In genomic region chr11:74320538-74320937, GRCh38 we compare ENCODE assay signal across 21 cellular contexts. TPM values are rescaled to one million over a fixed set of nuclear protein-coding genes. Genes with fewer than 3 reads are reported as not detected.
A peak's percentile ranks its signal among the peaks of the same experiment; 100 is the strongest.
DNase-seq lines count a peak whose midpoint lies in the region; ATAC-seq, FAIRE-seq and TF ChIP-seq lines count a peak whose summit lies in the region.
"Had no signal": no experiment of that assay in that cellular context is flagged by ENCODE, and none has a peak within 500 bp of the region (broad histone marks: within the 10 kb centered on the region; RNA-seq: fewer than 3 reads in every experiment).

No MANE protein-coding gene starts in this region.

- H3K18ac ChIP-seq in IMR-90 (ENCODE audit: low read depth, low read length) = peak overlapping the region; percentile 18; the same call in 1 of the 2 replicates

- in situ Hi-C loops in IMR-90 (cut with MboI; ENCODE audit: low sequenced_read_pairs) = loop anchor here (10.0 kb wide), 1 partner anchor 56 kb away; no protein-coding TSS in a partner anchor
- in situ Hi-C loops in K562 (cut with MboI) = loop anchor here (10.0 kb wide), 2 partner anchors 124 to 366 kb away; partner anchors contain the start of gene DNAJB13

- no peaks in the 10 kb centered on the region for H3K79me2 ChIP-seq in K562 (ENCODE audit: control insufficient read depth, insufficient read depth, low read length)

- peak overlapping the region; percentile 53 for H2BK5ac ChIP-seq in IMR-90 (ENCODE audit: low read depth, low read length, poor library complexity, severe bottlenecking)

- H3K27ac ChIP-seq in A673 (ENCODE audit: low read depth, low read length, poor library complexity, severe bottlenecking) (no peak overlapping the region), IMR-90 (ENCODE audit: insufficient read depth, low read length) (no peak overlapping the region), K562 (ENCODE audit: extremely low read depth, low read depth, low read length) (no peak overlapping the region)
- H3K27ac ChIP-seq: BLaER1 treated with 17β-estradiol and CSF1 and Interleukin-3, amounts not matched to agents 10 nM and 100 nM; KMS-11 had no signal

- 0 out of 4 replicates have a peak overlapping the region, but pooled peaks of 1 of the 2 experiments have one; percentile 43 for H4K8ac ChIP-seq in IMR-90 (ENCODE audit: low read depth in 2 of 2, low read length in 2 of 2)

- dilution Hi-C loops in IMR-90 (cut with HindIII; ENCODE audit: low sequenced_read_pairs, unreplicated experiment) = no loop called here

- FAIRE-seq in K562 (lab: Jason Lieb, UNC) = no peak
- FAIRE-seq: GM12892, H1, HepG2 had no signal

- peaks cover 15% of the 10 kb centered on the region for H3K9me3 Mint-ChIP-seq in activated naive CD4-positive, alpha-beta T cell treated with anti-CD3 and anti-CD28 coated beads for 36 hours

- H3K9me1 ChIP-seq in IMR-90 (ENCODE audit: insufficient read depth, low read length) = peaks cover 7% of the 10 kb centered on the region
- no peaks in the 10 kb centered on the region for H3K9me1 ChIP-seq in K562 (ENCODE audit: control insufficient read depth, insufficient read depth, low read length)

- H4K91ac ChIP-seq in IMR-90 (ENCODE audit: insufficient read depth, low read depth, low read length) = no peak overlapping the region

- H4K20me1 ChIP-seq in IMR-90 (ENCODE audit: insufficient read depth, low read length) = no peaks in the 10 kb centered on the region
- H4K20me1 ChIP-seq in K562 (replicated peaks; ENCODE audit: control insufficient read depth, insufficient read depth, low read length) = no peaks in the 10 kb centered on the region
- H4K20me1 ChIP-seq: BLaER1 treated with 17β-estradiol and CSF1 and Interleukin-3, amounts not matched to agents 10 nM and 100 nM had no signal

- H3K4me2 ChIP-seq in IMR-90 (ENCODE audit: low read depth, low read length) = no peak overlapping the region
- H3K4me2 ChIP-seq in K562 (ENCODE audit: insufficient read depth, low read length) = no peak overlapping the region
- H3K4me2 ChIP-seq: BLaER1 treated with 17β-estradiol and CSF1 and Interleukin-3, amounts not matched to agents 10 nM and 100 nM; KMS-11 had no signal

- H3K14ac ChIP-seq in IMR-90 (replicated peaks; ENCODE audit: low read depth, low read length) = no peak overlapping the region

- no peaks in the 10 kb centered on the region for H3K27me3 ChIP-seq in A673 (replicated peaks; ENCODE audit: insufficient read depth, low read depth, low read length, poor library complexity)
- H3K27me3 ChIP-seq in IMR-90 (ENCODE audit: control insufficient read depth, insufficient read depth, low read length) = no peaks in the 10 kb centered on the region
- peaks cover 0 to 1% of the 10 kb centered on the region in 2 experiments; a peak in 1 of 5 replicates for H3K27me3 ChIP-seq in K562 (ENCODE audit: control insufficient read depth in 2 of 2, insufficient read depth in 2 of 2, low read length in 2 of 2)
- H3K27me3 ChIP-seq: BLaER1 treated with 17β-estradiol and CSF1 and Interleukin-3, amounts not matched to agents 10 nM and 100 nM had no signal

- intact Hi-C loops in A673 (cut with micrococcal nuclease; ENCODE audit: unreplicated experiment) (loop anchor here (5.0 to 10.0 kb wide), 3 partner anchors 63 to 356 kb away; no protein-coding TSS in a partner anchor), IMR-90 (cut with micrococcal nuclease) (loop anchor here (10.0 kb wide), 1 partner anchor 124 kb away; no protein-coding TSS in a partner anchor), K562 (cut with micrococcal nuclease) (loop anchor here (5.0 kb wide), 2 partner anchors 63 to 127 kb away; no protein-coding TSS in a partner anchor), sciatic nerve (cut with DNase I) (no loop called here)
- intact Hi-C loops in activated naive CD4-positive, alpha-beta T cell treated with anti-CD3 and anti-CD28 coated beads for 36 hours (cut with micrococcal nuclease) = no loop called here

- no peaks in the 10 kb centered on the region for H3K4me1 Mint-ChIP-seq in activated naive CD4-positive, alpha-beta T cell treated with anti-CD3 and anti-CD28 coated beads for 36 hours (ENCODE audit: low read depth)

- no peak overlapping the region for H3K56ac ChIP-seq in IMR-90 (ENCODE audit: extremely low read depth, insufficient read depth, low read length)

- BruUV-seq in A673 (replicated peaks; lab: Mats Ljungman, UMichigan) = no TSS peak
- no TSS peak for BruUV-seq in IMR-90 (replicated peaks; lab: Mats Ljungman, UMichigan)
- no TSS peak for BruUV-seq in K562 (replicated peaks; lab: Mats Ljungman, UMichigan)

- H3K23ac ChIP-seq in IMR-90 (ENCODE audit: low read depth, low read length) = no peak overlapping the region

- H3K9ac ChIP-seq in IMR-90 (ENCODE audit: low read depth, low read length) = no peak overlapping the region
- H3K9ac ChIP-seq in K562 (ENCODE audit: insufficient read depth in 1 of 2, low read depth in 2 of 2, low read length in 2 of 2) = no peak overlapping the region
- H3K9ac ChIP-seq: BLaER1 treated with 17β-estradiol and CSF1 and Interleukin-3, amounts not matched to agents 10 nM and 100 nM; KMS-11 had no signal

- 20% methylated on average over 1 of the region's 2 CpGs; no CpG with 5 or more reads in 1 of the 2 experiments for WGBS in IMR-90 (ENCODE audit: extremely low coverage in 2 of 2, insufficient read length in 1 of 2), 2 experiments
- 0% methylated on average over 2 of the region's 2 CpGs for WGBS in K562 (ENCODE audit: insufficient coverage, low coverage, missing lambda C conversion rate)

- ATAC-seq in IMR-90 (ENCODE audit: low read depth) (no peak), K562 (no peak), sciatic nerve (no peak)
- ATAC-seq: CD8-positive, alpha-beta T cell; HepG2; Right ventricle myocardium inferior had no signal

- H4K5ac ChIP-seq in IMR-90 (ENCODE audit: low read depth, low read length) = peak overlapping the region; percentile 35; the same call in 1 of the 2 replicates

- TF ChIP-seq RAD21 in IMR-90 (IDR thresholded peaks at IDR 0.05; ENCODE audit: low read length) (no peak), K562 (CRISPR knock-in tag; conservative IDR thresholded peaks at IDR 0.05 in 1 of 2, IDR thresholded peaks at IDR 0.05 in 1 of 2) (no peak)

- H2AK9ac ChIP-seq in IMR-90 (replicated peaks; ENCODE audit: low read depth, low read length, poor library complexity) = no peak overlapping the region

- DNase-seq in A673 (ENCODE audit: low spot score) = peak; percentile 33
- DNase-seq in IMR-90 = peak; percentile 34
- DNase-seq in K562 (ENCODE audit: extremely low read depth in 1 of 4, low spot score in 3 of 4) = no peak
- DNase-seq in fibroblast of mammary gland (ENCODE audit: low read depth) = peak; percentile 41
- DNase-seq in activated naive CD4-positive, alpha-beta T cell treated with anti-CD3 and anti-CD28 coated beads for 36 hours = no peak
- no peak for DNase-seq in sciatic nerve (ENCODE audit: low spot score)
- DNase-seq in stimulated activated naive CD4-positive, alpha-beta T cell (lab: John Stamatoyannopoulos, UW) = no peak
- DNase-seq in DMS 273 (lab: John Stamatoyannopoulos, UW; ENCODE audit: unreplicated experiment) = no peak
- DNase-seq: Calu3; CD8-positive, alpha-beta T cell; DMS53; NCI-H1417 treated with DMSO at 0.1 percent for 48 hours; NCI-H187 treated with DMSO at 0.1 percent for 48 hours; NCI-H345; NCI-H524 treated with DMSO at 0.1 percent for 48 hours had no signal

- POLR2A ChIA-PET in A673 (lab: Charles Lee; ENCODE audit: low non-redundant PET) = no interaction called here
- POLR2A ChIA-PET in IMR-90 (lab: Charles Lee; ENCODE audit: unreplicated experiment) = no interaction called here
- POLR2A ChIA-PET in K562 (lab: Yijun Ruan, JAX) = interaction anchor here (0.7 kb wide), 1 partner anchor 10 kb away, joined by 3 read pairs; no protein-coding TSS in a partner anchor

- H2BK120ac ChIP-seq in IMR-90 (ENCODE audit: low read depth, low read length) = peak overlapping the region; percentile 9; the same call in 1 of the 2 replicates

- peaks cover 3% of the 10 kb centered on the region for H3K36me3 Mint-ChIP-seq in activated naive CD4-positive, alpha-beta T cell treated with anti-CD3 and anti-CD28 coated beads for 36 hours (ENCODE audit: low read depth)
- H3K36me3 Mint-ChIP-seq: CD8-positive, alpha-beta T cell had no signal

- H2AFZ ChIP-seq in IMR-90 (replicated peaks; ENCODE audit: low read length, poor library complexity) = no peak overlapping the region
- H2AFZ ChIP-seq in K562 (ENCODE audit: low read depth, low read length) = no peak overlapping the region

- no peak for TF ChIP-seq EP300 in K562 (IDR thresholded peaks at IDR 0.05; ENCODE audit: low read length)

- H3K27me3 Mint-ChIP-seq in activated naive CD4-positive, alpha-beta T cell treated with anti-CD3 and anti-CD28 coated beads for 36 hours (ENCODE audit: low read depth) = peaks cover 4% of the 10 kb centered on the region

- peaks cover 3% of the 10 kb centered on the region for H3K4me1 ChIP-seq in A673 (ENCODE audit: insufficient read depth, low read length, poor library complexity, severe bottlenecking)
- H3K4me1 ChIP-seq in IMR-90 (ENCODE audit: control insufficient read depth, insufficient read depth, low read length) = peaks cover 15% of the 10 kb centered on the region
- no peaks in the 10 kb centered on the region; a peak in 1 of 5 replicates for H3K4me1 ChIP-seq in K562 (replicated peaks in 1 of 2; ENCODE audit: control insufficient read depth in 2 of 2, insufficient read depth in 2 of 2, low read length in 2 of 2)
- H3K4me1 ChIP-seq: BLaER1 treated with 17β-estradiol and CSF1 and Interleukin-3, amounts not matched to agents 10 nM and 100 nM had no signal

- TF ChIP-seq CTCF in A673 (conservative IDR thresholded peaks at IDR 0.05; ENCODE audit: low read depth, low read length) = no peak
- TF ChIP-seq CTCF in IMR-90 (conservative IDR thresholded peaks at IDR 0.05; ENCODE audit: low read depth, low read length) = no peak
- TF ChIP-seq CTCF in K562 (IDR thresholded peaks at IDR 0.05 in 2 of 3, conservative IDR thresholded peaks at IDR 0.05 in 1 of 3; ENCODE audit: insufficient read depth in 2 of 3, low read depth in 1 of 3, low read length in 3 of 3) = no peak
- TF ChIP-seq CTCF in fibroblast of mammary gland (conservative IDR thresholded peaks at IDR 0.05; ENCODE audit: control insufficient read depth, insufficient read depth, low read depth, low read length) = no peak

- H2BK15ac ChIP-seq in IMR-90 (ENCODE audit: low read depth, low read length) = peak overlapping the region; percentile 24; the same call in 2 of the 3 replicates

- TF ChIP-seq POLR2A in IMR-90 (IDR thresholded peaks at IDR 0.05; ENCODE audit: low read depth, low read length) = no peak
- TF ChIP-seq POLR2A in K562 (conservative IDR thresholded peaks at IDR 0.05) = no peak

- H2BK20ac ChIP-seq in IMR-90 (ENCODE audit: low read depth, low read length) = peak overlapping the region; percentile 45; the same call in 1 of the 2 replicates

- CTCF ChIA-PET in A673 (lab: Charles Lee) = interaction anchor here (0.6 to 1.8 kb wide), 2 partner anchors 108 to 129 kb away, joined by 3 to 5 read pairs; no protein-coding TSS in a partner anchor
- CTCF ChIA-PET in IMR-90 (lab: Yijun Ruan, JAX) = no interaction called here
- CTCF ChIA-PET in K562 (lab: Yijun Ruan, JAX; ENCODE audit: low intra/inter-chr PET ratio) = interaction anchor here (2.2 kb wide), 1 partner anchor 357 kb away, joined by 8 read pairs; no protein-coding TSS in a partner anchor
- CTCF ChIA-PET in activated naive CD4-positive, alpha-beta T cell treated with anti-CD3 and anti-CD28 coated beads for 36 hours (lab: Charles Lee) = interaction anchor here (0.6 to 7.3 kb wide), 14 partner anchors 7 to 495 kb away, joined by 3 to 64 read pairs (median 6); no protein-coding TSS in a partner anchor

- peak overlapping the region; percentile 42; the same call in 1 of the 2 replicates for H2AK5ac ChIP-seq in IMR-90 (ENCODE audit: low read depth, low read length)

- no peak overlapping the region for H3K27ac Mint-ChIP-seq in activated naive CD4-positive, alpha-beta T cell treated with anti-CD3 and anti-CD28 coated beads for 36 hours
- H3K27ac Mint-ChIP-seq: CD8-positive, alpha-beta T cell had no signal

- H3K36me3 ChIP-seq in A673 (ENCODE audit: insufficient read depth, low read length, poor library complexity, severe bottlenecking) (no peaks in the 10 kb centered on the region), IMR-90 (ENCODE audit: control insufficient read depth, insufficient read depth, low read length) (no peaks in the 10 kb centered on the region), K562 (ENCODE audit: control insufficient read depth, insufficient read depth, low read length) (no peaks in the 10 kb centered on the region)
- H3K36me3 ChIP-seq: BLaER1 treated with 17β-estradiol and CSF1 and Interleukin-3, amounts not matched to agents 10 nM and 100 nM had no signal

- no peaks in the 10 kb centered on the region for H3K79me1 ChIP-seq in IMR-90 (ENCODE audit: low read depth in 1 of 2, low read length in 2 of 2)

- no peak overlapping the region for H3K4me3 ChIP-seq in A673 (ENCODE audit: low read depth, low read length, poor library complexity, severe bottlenecking)
- H3K4me3 ChIP-seq in IMR-90 (ENCODE audit: insufficient read depth, low read depth, low read length) = no peak overlapping the region
- H3K4me3 ChIP-seq in K562 = no peak overlapping the region
- no peak overlapping the region for H3K4me3 ChIP-seq in fibroblast of mammary gland (ENCODE audit: control insufficient read depth, low read depth, low read length)
- H3K4me3 ChIP-seq: BLaER1 treated with 17β-estradiol and CSF1 and Interleukin-3, amounts not matched to agents 10 nM and 100 nM had no signal

- H3K4ac ChIP-seq in IMR-90 (ENCODE audit: low read depth, low read length) = 0 out of 2 replicates have a peak overlapping the region, but pooled peaks have one; percentile 5

- H3K4me3 Mint-ChIP-seq in activated naive CD4-positive, alpha-beta T cell treated with anti-CD3 and anti-CD28 coated beads for 36 hours = no peak overlapping the region
- H3K4me3 Mint-ChIP-seq: CD8-positive, alpha-beta T cell had no signal

- H3K9me3 ChIP-seq in A673 (ENCODE audit: low read depth, low read length, poor library complexity, severe bottlenecking) (peaks cover 17% of the 10 kb centered on the region), IMR-90 (ENCODE audit: control insufficient read depth, insufficient read depth, low read length) (no peaks in the 10 kb centered on the region), K562 (replicated peaks; ENCODE audit: control insufficient read depth, insufficient read depth, low read depth, low read length) (no peaks in the 10 kb centered on the region)

RNA-seq across cellular contexts. Expression of gene P4HA3, which starts 9.1 kb away (rescaled TPM):
- total RNA-seq in A673 (2021) = 0.52 and 2.0 TPM in 2 replicates
- 2.8 and 2.9 TPM in 2 replicates for total RNA-seq in IMR-90 (2012; rRNA removed)
- 4.9 and 5.7 TPM in 2 replicates for polyA plus RNA-seq in IMR-90 (2012; rRNA removed)
- polyA plus RNA-seq in IMR-90 (2012; cell fraction: cytosol; rRNA removed) = 4.4 and 4.5 TPM in 2 replicates
- polyA plus RNA-seq in IMR-90 (2012; cell fraction: nucleus; rRNA removed; ENCODE audit: low replicate concordance) = 2.0 and 4.4 TPM in 2 replicates
- not detected in 2 replicates for total RNA-seq in K562 (2011; cell fraction: chromatin; rRNA removed; ENCODE audit: low replicate concordance)
- total RNA-seq in K562 (2011; cell fraction: nucleolus; rRNA removed) = not detected in 2 replicates
- not detected in 2 replicates for total RNA-seq in K562 (2011; cell fraction: nucleoplasm; rRNA removed)
- not detected in 2 replicates for total RNA-seq in K562 (2014; rRNA removed)
- not detected in 2 replicates for total RNA-seq in K562 (2014; rRNA removed; fragmentation: Illumina TruSeq; extraction: Trizol)
- not detected in 2 replicates for total RNA-seq in K562 (2015; rRNA removed; fragmentation: Illumina TruSeq; extraction: Trizol)
- not detected in 2 replicates for total RNA-seq in K562 (2021)
- 0.03 TPM in 1 of 2 replicates, not detected in the other for polyA plus RNA-seq in K562 (2011; rRNA removed)
- polyA plus RNA-seq in K562 (2011; cell fraction: cytosol; rRNA removed) = not detected in 2 replicates
- not detected in 2 replicates for polyA plus RNA-seq in K562 (2011; cell fraction: nucleus; rRNA removed)
- 0.04 and 0.07 TPM in 2 replicates for polyA plus RNA-seq in K562 (2012)
- polyA plus RNA-seq in K562 (2014; fragmentation: Illumina TruSeq; extraction: Trizol) = not detected in 2 replicates
- under 1 TPM in 1 of 2 experiments, not detected in 1; 0.01 TPM for polyA plus RNA-seq in K562 (2014; fragmentation: Nextera tagmentation; extraction: Ambion mirVana)
- polyA plus RNA-seq in K562 (2014; rRNA removed) = not detected in 2 replicates
- not detected in 2 replicates for polyA minus RNA-seq in K562 (2011; rRNA and poly(A)+ RNA removed)
- not detected in 2 replicates for polyA minus RNA-seq in K562 (2011; cell fraction: cytosol; rRNA and poly(A)+ RNA removed)
- polyA minus RNA-seq in K562 (2011; cell fraction: nucleus; rRNA and poly(A)+ RNA removed) = not detected in 2 replicates
- not detected for total RNA-seq in activated naive CD4-positive, alpha-beta T cell treated with anti-CD3 and anti-CD28 coated beads for 36 hours
- 0.45 TPM for total RNA-seq in sciatic nerve
- total RNA-seq: Calu3; CD8-positive, alpha-beta T cell; H1; HepG2; Right ventricle myocardium inferior had no signal
- polyA plus RNA-seq: HepG2 had no signal

Comparison
In these comparisons a context has a peak if more than half of its experiments do, and no peak if none do; other contexts are left out.
1. DNase-seq: peak in A673 (single experiment), IMR-90 (single experiment) and fibroblast of mammary gland (single experiment); none in K562 (0 of 4), activated naive CD4-positive, alpha-beta T cell treated with anti-CD3 and anti-CD28 coated beads for 36 hours (single experiment), sciatic nerve (single experiment), stimulated activated naive CD4-positive, alpha-beta T cell (0 of 6) and DMS 273 (single experiment).
2. intact Hi-C loops: an anchor here in A673 (5.0 to 10.0 kb wide), IMR-90 (10.0 kb wide) and K562 (5.0 kb wide); none called in activated naive CD4-positive, alpha-beta T cell treated with anti-CD3 and anti-CD28 coated beads for 36 hours and sciatic nerve.